ENCODE assay signal across 1 cellular context in the genomic region with DNA sequence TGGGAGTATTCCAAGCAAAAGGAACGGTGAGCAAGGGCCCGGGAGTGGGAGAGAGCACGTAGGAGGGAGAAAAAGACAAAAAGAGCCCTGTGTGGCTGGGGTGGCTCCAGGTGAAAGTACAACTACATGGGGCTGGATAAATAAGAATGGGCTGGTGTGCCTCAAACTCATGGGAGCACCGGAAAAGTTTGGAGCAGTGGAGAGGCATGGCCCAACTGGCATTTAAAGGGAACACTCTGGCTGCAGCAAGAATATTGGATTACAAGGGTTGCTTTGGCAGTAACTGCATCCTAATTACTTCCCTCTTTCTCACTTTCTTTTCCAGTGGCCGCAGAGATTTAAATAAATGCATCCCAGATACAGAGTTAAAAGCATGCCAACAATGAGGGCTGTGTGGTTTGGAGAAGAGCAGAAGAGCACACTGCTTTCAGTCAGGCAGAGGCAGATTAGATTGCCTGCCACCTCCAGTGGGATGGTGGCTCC.
TF ChIP-seq lines count a peak whose summit lies in the region.

No MANE protein-coding gene starts in this region.

TF ChIP-seq in WTC11, 78 proteins besides CTCF, POLR2A, EP300 and RAD21 (continued from another document):
- TF ChIP-seq ZNF396 (CRISPR knock-in tag; IDR thresholded peaks at IDR 0.05; ENCODE audit: borderline replicate concordance) (no peak), PRRX2 (CRISPR knock-in tag; IDR thresholded peaks at IDR 0.05) (no peak), NFATC4 (CRISPR knock-in tag; IDR thresholded peaks at IDR 0.05) (no peak), SMAD3 (CRISPR knock-in tag; IDR thresholded peaks at IDR 0.05; ENCODE audit: borderline replicate concordance) (no peak), SMAD4 (CRISPR knock-in tag; IDR thresholded peaks at IDR 0.05) (no peak), GABPB1 (CRISPR knock-in tag; IDR thresholded peaks at IDR 0.05) (no peak), FOXJ3 (CRISPR knock-in tag; IDR thresholded peaks at IDR 0.05; ENCODE audit: borderline replicate concordance) (no peak), ZNF317 (CRISPR knock-in tag; IDR thresholded peaks at IDR 0.05; ENCODE audit: borderline replicate concordance, low read depth) (no peak), NFE2L1 (CRISPR knock-in tag; IDR thresholded peaks at IDR 0.05) (no peak)
- TF ChIP-seq, protein P1, sequence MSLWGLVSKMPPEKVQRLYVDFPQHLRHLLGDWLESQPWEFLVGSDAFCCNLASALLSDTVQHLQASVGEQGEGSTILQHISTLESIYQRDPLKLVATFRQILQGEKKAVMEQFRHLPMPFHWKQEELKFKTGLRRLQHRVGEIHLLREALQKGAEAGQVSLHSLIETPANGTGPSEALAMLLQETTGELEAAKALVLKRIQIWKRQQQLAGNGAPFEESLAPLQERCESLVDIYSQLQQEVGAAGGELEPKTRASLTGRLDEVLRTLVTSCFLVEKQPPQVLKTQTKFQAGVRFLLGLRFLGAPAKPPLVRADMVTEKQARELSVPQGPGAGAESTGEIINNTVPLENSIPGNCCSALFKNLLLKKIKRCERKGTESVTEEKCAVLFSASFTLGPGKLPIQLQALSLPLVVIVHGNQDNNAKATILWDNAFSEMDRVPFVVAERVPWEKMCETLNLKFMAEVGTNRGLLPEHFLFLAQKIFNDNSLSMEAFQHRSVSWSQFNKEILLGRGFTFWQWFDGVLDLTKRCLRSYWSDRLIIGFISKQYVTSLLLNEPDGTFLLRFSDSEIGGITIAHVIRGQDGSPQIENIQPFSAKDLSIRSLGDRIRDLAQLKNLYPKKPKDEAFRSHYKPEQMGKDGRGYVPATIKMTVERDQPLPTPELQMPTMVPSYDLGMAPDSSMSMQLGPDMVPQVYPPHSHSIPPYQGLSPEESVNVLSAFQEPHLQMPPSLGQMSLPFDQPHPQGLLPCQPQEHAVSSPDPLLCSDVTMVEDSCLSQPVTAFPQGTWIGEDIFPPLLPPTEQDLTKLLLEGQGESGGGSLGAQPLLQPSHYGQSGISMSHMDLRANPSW (CRISPR knock-in tag; conservative IDR thresholded peaks at IDR 0.05; ENCODE audit: low read depth): no peak
- TF ChIP-seq, protein P2, sequence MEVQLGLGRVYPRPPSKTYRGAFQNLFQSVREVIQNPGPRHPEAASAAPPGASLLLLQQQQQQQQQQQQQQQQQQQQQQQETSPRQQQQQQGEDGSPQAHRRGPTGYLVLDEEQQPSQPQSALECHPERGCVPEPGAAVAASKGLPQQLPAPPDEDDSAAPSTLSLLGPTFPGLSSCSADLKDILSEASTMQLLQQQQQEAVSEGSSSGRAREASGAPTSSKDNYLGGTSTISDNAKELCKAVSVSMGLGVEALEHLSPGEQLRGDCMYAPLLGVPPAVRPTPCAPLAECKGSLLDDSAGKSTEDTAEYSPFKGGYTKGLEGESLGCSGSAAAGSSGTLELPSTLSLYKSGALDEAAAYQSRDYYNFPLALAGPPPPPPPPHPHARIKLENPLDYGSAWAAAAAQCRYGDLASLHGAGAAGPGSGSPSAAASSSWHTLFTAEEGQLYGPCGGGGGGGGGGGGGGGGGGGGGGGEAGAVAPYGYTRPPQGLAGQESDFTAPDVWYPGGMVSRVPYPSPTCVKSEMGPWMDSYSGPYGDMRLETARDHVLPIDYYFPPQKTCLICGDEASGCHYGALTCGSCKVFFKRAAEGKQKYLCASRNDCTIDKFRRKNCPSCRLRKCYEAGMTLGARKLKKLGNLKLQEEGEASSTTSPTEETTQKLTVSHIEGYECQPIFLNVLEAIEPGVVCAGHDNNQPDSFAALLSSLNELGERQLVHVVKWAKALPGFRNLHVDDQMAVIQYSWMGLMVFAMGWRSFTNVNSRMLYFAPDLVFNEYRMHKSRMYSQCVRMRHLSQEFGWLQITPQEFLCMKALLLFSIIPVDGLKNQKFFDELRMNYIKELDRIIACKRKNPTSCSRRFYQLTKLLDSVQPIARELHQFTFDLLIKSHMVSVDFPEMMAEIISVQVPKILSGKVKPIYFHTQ (CRISPR knock-in tag; IDR thresholded peaks at IDR 0.05): no peak
- TF ChIP-seq, protein P3, sequence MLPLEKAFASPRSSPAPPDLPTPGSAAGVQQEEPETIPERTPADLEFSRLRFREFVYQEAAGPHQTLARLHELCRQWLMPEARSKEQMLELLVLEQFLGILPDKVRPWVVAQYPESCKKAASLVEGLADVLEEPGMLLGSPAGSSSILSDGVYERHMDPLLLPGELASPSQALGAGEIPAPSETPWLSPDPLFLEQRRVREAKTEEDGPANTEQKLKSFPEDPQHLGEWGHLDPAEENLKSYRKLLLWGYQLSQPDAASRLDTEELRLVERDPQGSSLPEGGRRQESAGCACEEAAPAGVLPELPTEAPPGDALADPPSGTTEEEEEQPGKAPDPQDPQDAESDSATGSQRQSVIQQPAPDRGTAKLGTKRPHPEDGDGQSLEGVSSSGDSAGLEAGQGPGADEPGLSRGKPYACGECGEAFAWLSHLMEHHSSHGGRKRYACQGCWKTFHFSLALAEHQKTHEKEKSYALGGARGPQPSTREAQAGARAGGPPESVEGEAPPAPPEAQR (CRISPR knock-in tag; IDR thresholded peaks at IDR 0.05): no peak
